ENCODE assay signal across 16 cellular contexts in genomic region chr10:74174533-74174932, GRCh38. TPM values are rescaled to one million over a fixed set of nuclear protein-coding genes. Genes with fewer than 3 reads are reported as not detected.
DNase-seq lines count a peak whose midpoint lies in the region; ATAC-seq, FAIRE-seq and TF ChIP-seq lines count a peak whose summit lies in the region.
"Had no signal": no experiment of that assay in that cellular context is flagged by ENCODE, and none has a peak within 500 bp of the region (broad histone marks: within the 10 kb centered on the region; RNA-seq: fewer than 3 reads in every experiment).

No MANE protein-coding gene starts in this region.

- DNase-seq in Panc1 (ENCODE audit: low read depth, low spot score) (no peak), HepG2 (ENCODE audit: low spot score) (peak; percentile 25), gastrocnemius medialis (no peak)
- DNase-seq in effector CD8-positive, alpha-beta T cell (lab: John Stamatoyannopoulos, UW) = no peak
- no peak for DNase-seq in activated CD4-positive, alpha-beta T cell treated with anti-CD3 and anti-CD28 coated beads, Interleukin-2, amount 50 U/mL, for 4 hours
- DNase-seq: activated CD8-positive, alpha-beta memory T cell treated with anti-CD3 and anti-CD28 coated beads for 24 hours; activated gamma-delta T cell treated with Interleukin-2 at 50 U/mL for 16 hours; NCI-H1048; NCI-H2107; NCI-H69; tibial artery had no signal

- no TSS peak for BruUV-seq in Panc1 (replicated peaks; lab: Mats Ljungman, UMichigan)
- no TSS peak for BruUV-seq in HepG2 (replicated peaks; lab: Mats Ljungman, UMichigan)

- H3K27ac ChIP-seq in HUES64 (ENCODE audit: low read depth, low read length) (0 out of 2 replicates have a peak overlapping the region, but pooled peaks have one; percentile 10), Panc1 (ENCODE audit: low read length) (peak overlapping the region; percentile 60; the same call in 1 of the 2 replicates), HepG2 (ENCODE audit: extremely low read length, insufficient read depth, low read length) (peak overlapping the region; percentile 22), gastrocnemius medialis (peak overlapping the region in 3 of 4 donors; percentile 1 to 82 (median 29))
- H3K27ac ChIP-seq: tibial artery had no signal

- H2AFZ ChIP-seq in HepG2 (ENCODE audit: low read length) = no peak overlapping the region

- in situ Hi-C loops in Panc1 (cut with HindIII; ENCODE audit: low pct_unique_long_range_greater_than_20kb, low sequenced_read_pairs) (no loop called here), HepG2 (cut with HindIII; ENCODE audit: extremely low pct_ligation_motif_present, low pct_unique_long_range_greater_than_20kb) (no loop called here), gastrocnemius medialis (cut with MboI; ENCODE audit: low sequenced_read_pairs in 4 of 4) (no loop called here)

- intact Hi-C loops in Panc1 (cut with micrococcal nuclease; ENCODE audit: unreplicated experiment) (no loop called here), HepG2 (cut with micrococcal nuclease; ENCODE audit: unreplicated experiment) (no loop called here), gastrocnemius medialis (cut with DNase I; ENCODE audit: low total_unique reads) (no loop called here)

- no peaks in the 10 kb centered on the region for H3K36me3 ChIP-seq in HUES64 (ENCODE audit: insufficient read depth, low read length)
- no peaks in the 10 kb centered on the region for H3K36me3 ChIP-seq in Panc1 (ENCODE audit: control insufficient read depth, insufficient read depth, low read length)
- H3K36me3 ChIP-seq in HepG2 (replicated peaks in 1 of 2; ENCODE audit: control insufficient read depth in 1 of 2, insufficient read depth in 2 of 2, low read length in 2 of 2) = peaks cover 0 to 2% of the 10 kb centered on the region in 2 experiments; a peak in 1 of 5 replicates
- H3K36me3 ChIP-seq in gastrocnemius medialis = no peaks in the 10 kb centered on the region
- H3K36me3 ChIP-seq: tibial artery had no signal

- H4K20me1 ChIP-seq in HepG2 (ENCODE audit: insufficient read depth, low read length) = no peaks in the 10 kb centered on the region

- 68% methylated on average over 3 of the region's 3 CpGs for WGBS in HUES64
- WGBS in HepG2 (ENCODE audit: low lambda C conversion rate) = 46% methylated on average over 3 of the region's 3 CpGs

- no peak for TF ChIP-seq EP300 in HepG2 (IDR thresholded peaks at IDR 0.05; ENCODE audit: low read depth in 2 of 2, low read length in 2 of 2)
- TF ChIP-seq EP300 in HepG2 (CRISPR knock-in tag; IDR thresholded peaks at IDR 0.05; ENCODE audit: borderline replicate concordance) = no peak

- FAIRE-seq in HepG2 (lab: Jason Lieb, UNC) = no peak
- FAIRE-seq: D721Med, RCC 7860 had no signal

- POLR2A ChIA-PET in Panc1 (lab: Charles Lee) = interaction anchor here (0.5 to 0.6 kb wide), 3 partner anchors 12 to 690 kb away, joined by 3 to 7 read pairs (median 4); no protein-coding TSS in a partner anchor
- POLR2A ChIA-PET in HepG2 (lab: Yijun Ruan, JAX) = interaction anchor here (1.0 to 2.1 kb wide), 3 partner anchors 8 to 24 kb away, joined by 3 to 13 read pairs (median 4); partner anchors contain the start of genes ADK and AP3M1

- no peak overlapping the region for H3K4me2 ChIP-seq in HepG2 (ENCODE audit: low read depth, low read length)

- H3K9ac ChIP-seq in HUES64 (ENCODE audit: low read depth, low read length) (no peak overlapping the region), HepG2 (ENCODE audit: insufficient read depth, low read depth, low read length) (no peak overlapping the region)

- H3K79me2 ChIP-seq in HepG2 (ENCODE audit: insufficient read depth, low read length) = peaks cover 30% of the 10 kb centered on the region

- no peak for ATAC-seq in Panc1
- ATAC-seq in HepG2 = no peak
- ATAC-seq in gastrocnemius medialis = no peak
- no peak for ATAC-seq in GM21528 (IDR thresholded peaks at IDR 0.05; ENCODE audit: low FRiP score, unreplicated experiment)
- ATAC-seq: stimulated activated memory B cell treated with anti-CD40 and anti-IgM and Interleukin-4, amounts not matched to agents 10 μg/mL and 1 μg/mL and 100 μg/mL, for 72 hours had no signal

- H3K9me3 ChIP-seq in HUES64 (ENCODE audit: insufficient read depth, low read depth, low read length) (no peaks in the 10 kb centered on the region), Panc1 (ENCODE audit: control insufficient read depth, insufficient read depth, low read depth, low read length) (no peaks in the 10 kb centered on the region), HepG2 (ENCODE audit: low read length) (no peaks in the 10 kb centered on the region), gastrocnemius medialis (no peaks in the 10 kb centered on the region)
- H3K9me3 ChIP-seq: tibial artery had no signal

- H3K4me1 ChIP-seq in HUES64 (ENCODE audit: insufficient read depth, low read length) (peaks cover 24% of the 10 kb centered on the region), Panc1 (ENCODE audit: control insufficient read depth, insufficient read depth, low read length) (peaks cover 39% of the 10 kb centered on the region), HepG2 (ENCODE audit: insufficient read depth, low read length) (peaks cover 44% of the 10 kb centered on the region), gastrocnemius medialis (peaks cover 7 to 12% of the 10 kb centered on the region in 2 donors)

- TF ChIP-seq RAD21 in HepG2 (CRISPR knock-in tag; IDR thresholded peaks at IDR 0.05) = no peak

- TF ChIP-seq CTCF in Panc1 (IDR thresholded peaks at IDR 0.05) (no peak), HepG2 (CRISPR knock-in tag; IDR thresholded peaks at IDR 0.05) (no peak), gastrocnemius medialis (IDR thresholded peaks at IDR 0.05 in 4 of 5, conservative IDR thresholded peaks at IDR 0.05 in 1 of 5) (no peak)

- TF ChIP-seq POLR2A in HepG2 (IDR thresholded peaks at IDR 0.05; ENCODE audit: insufficient read depth in 1 of 2, low read depth in 2 of 2, low read length in 2 of 2) (no peak), gastrocnemius medialis (IDR thresholded peaks at IDR 0.05) (no peak)

- H3K4me3 ChIP-seq in HUES64 (ENCODE audit: low read length) (no peak overlapping the region), Panc1 (ENCODE audit: low read depth in 2 of 2, low read length in 2 of 2) (no peak overlapping the region), HepG2 (replicated peaks in 1 of 3; ENCODE audit: insufficient read depth in 1 of 3, low read depth in 2 of 3, low read length in 3 of 3) (no peak overlapping the region), gastrocnemius medialis (no peak overlapping the region)
- H3K4me3 ChIP-seq: tibial artery had no signal

- CTCF ChIA-PET in Panc1 (lab: Charles Lee) (interaction anchor here (0.6 kb wide), 1 partner anchor 1063 kb away, joined by 5 read pairs; no protein-coding TSS in a partner anchor), HepG2 (lab: Yijun Ruan, JAX; ENCODE audit: low intra/inter-chr PET ratio, low total read pairs) (no interaction called here)

- H3K27me3 ChIP-seq in HUES64 (ENCODE audit: insufficient read depth, low read length) = no peaks in the 10 kb centered on the region
- no peaks in the 10 kb centered on the region for H3K27me3 ChIP-seq in Panc1 (ENCODE audit: control insufficient read depth, insufficient read depth, low read length)
- H3K27me3 ChIP-seq in HepG2 (ENCODE audit: control insufficient read depth in 1 of 2, insufficient read depth in 2 of 2, low read length in 2 of 2) = no peaks in the 10 kb centered on the region
- no peaks in the 10 kb centered on the region for H3K27me3 ChIP-seq in gastrocnemius medialis
- H3K27me3 ChIP-seq: tibial artery had no signal

RNA-seq across cellular contexts. Expression of gene ADK, which starts 23.5 kb away (rescaled TPM):
- 30.0 TPM for polyA plus RNA-seq in HUES64 (2013, experiment 1 of 2)
- polyA plus RNA-seq in HUES64 (2013, experiment 2 of 2) = 33.9 TPM
- total RNA-seq in Panc1 (2021; ENCODE audit: unreplicated experiment) = 64.5 TPM
- 52.6 TPM for polyA plus RNA-seq in Panc1 (2012; ENCODE audit: insufficient read length)
- 79.1 and 129 TPM in 2 replicates for total RNA-seq in HepG2 (2016; rRNA removed; fragmentation: Illumina TruSeq; extraction: Trizol)
- total RNA-seq in HepG2 (2016; cell fraction: cytosol; rRNA removed; fragmentation: Illumina TruSeq; extraction: Trizol; ENCODE audit: low read depth) = 26.6 and 27.5 TPM in 2 replicates
- 75.9 and 131 TPM in 2 replicates for total RNA-seq in HepG2 (2016; cell fraction: insoluble cytoplasmic fraction; rRNA removed; fragmentation: Illumina TruSeq; extraction: Trizol)
- total RNA-seq in HepG2 (2016; cell fraction: membrane; rRNA removed; fragmentation: Illumina TruSeq; extraction: Trizol) = 36.9 and 37.6 TPM in 2 replicates
- total RNA-seq in HepG2 (2016; cell fraction: nucleus; rRNA removed; fragmentation: Illumina TruSeq; extraction: Trizol) = 68.1 and 76.5 TPM in 2 replicates
- 35.0 and 48.6 TPM in 2 replicates for polyA plus RNA-seq in HepG2 (2011; rRNA removed)
- polyA plus RNA-seq in HepG2 (2011; cell fraction: cytosol; rRNA removed) = 21.6 and 31.1 TPM in 2 replicates
- polyA plus RNA-seq in HepG2 (2011; cell fraction: nucleus; rRNA removed) = 9.1 and 9.6 TPM in 2 replicates
- 33.5 and 43.4 TPM in 2 replicates for polyA plus RNA-seq in HepG2 (2012)
- polyA plus RNA-seq in HepG2 (2016; cell fraction: cytosol; fragmentation: Illumina TruSeq; extraction: Trizol; ENCODE audit: low read depth) = 32.5 and 34.3 TPM in 2 replicates
- 174 and 182 TPM in 2 replicates for polyA plus RNA-seq in HepG2 (2016; cell fraction: insoluble cytoplasmic fraction; fragmentation: Illumina TruSeq; extraction: Trizol; ENCODE audit: low read depth)
- 35.0 and 37.9 TPM in 2 replicates for polyA plus RNA-seq in HepG2 (2016; cell fraction: membrane; fragmentation: Illumina TruSeq; extraction: Trizol; ENCODE audit: low read depth)
- 48.1 and 53.1 TPM in 2 replicates for polyA plus RNA-seq in HepG2 (2016; cell fraction: nucleus; fragmentation: Illumina TruSeq; extraction: Trizol; ENCODE audit: insufficient read depth, low read depth)
- polyA minus RNA-seq in HepG2 (2011; rRNA and poly(A)+ RNA removed; ENCODE audit: low replicate concordance) = 13.1 and 16.9 TPM in 2 replicates
- polyA minus RNA-seq in HepG2 (2011; cell fraction: cytosol; rRNA and poly(A)+ RNA removed) = 17.2 and 21.8 TPM in 2 replicates
- 77.4 and 91.6 TPM in 2 replicates for polyA minus RNA-seq in HepG2 (2011; cell fraction: nucleus; rRNA and poly(A)+ RNA removed)
- 10 to 100 TPM; 15.9 to 28.8 (median 23.3) TPM for total RNA-seq in gastrocnemius medialis

RNA-seq across cellular contexts. Expression of gene AP3M1, which starts 23.9 kb away (rescaled TPM):
- 43.0 TPM for polyA plus RNA-seq in HUES64 (2013, experiment 1 of 2)
- 46.9 TPM for polyA plus RNA-seq in HUES64 (2013, experiment 2 of 2)
- 51.5 TPM for total RNA-seq in Panc1 (2021; ENCODE audit: unreplicated experiment)
- polyA plus RNA-seq in Panc1 (2012; ENCODE audit: insufficient read length) = 32.6 TPM
- 31.6 and 51.1 TPM in 2 replicates for total RNA-seq in HepG2 (2016; rRNA removed; fragmentation: Illumina TruSeq; extraction: Trizol)
- total RNA-seq in HepG2 (2016; cell fraction: cytosol; rRNA removed; fragmentation: Illumina TruSeq; extraction: Trizol; ENCODE audit: low read depth) = 3.0 and 3.7 TPM in 2 replicates
- 33.1 and 46.7 TPM in 2 replicates for total RNA-seq in HepG2 (2016; cell fraction: insoluble cytoplasmic fraction; rRNA removed; fragmentation: Illumina TruSeq; extraction: Trizol)
- total RNA-seq in HepG2 (2016; cell fraction: membrane; rRNA removed; fragmentation: Illumina TruSeq; extraction: Trizol) = 10.2 and 13.3 TPM in 2 replicates
- total RNA-seq in HepG2 (2016; cell fraction: nucleus; rRNA removed; fragmentation: Illumina TruSeq; extraction: Trizol) = 23.1 and 30.8 TPM in 2 replicates
- polyA plus RNA-seq in HepG2 (2011; rRNA removed) = 23.7 and 29.0 TPM in 2 replicates
- polyA plus RNA-seq in HepG2 (2011; cell fraction: cytosol; rRNA removed) = 12.2 and 18.6 TPM in 2 replicates
- polyA plus RNA-seq in HepG2 (2011; cell fraction: nucleus; rRNA removed) = 16.9 and 19.8 TPM in 2 replicates
- polyA plus RNA-seq in HepG2 (2012) = 23.2 and 28.6 TPM in 2 replicates
- 1.9 and 2.0 TPM in 2 replicates for polyA plus RNA-seq in HepG2 (2016; cell fraction: cytosol; fragmentation: Illumina TruSeq; extraction: Trizol; ENCODE audit: low read depth)
- 42.8 and 44.8 TPM in 2 replicates for polyA plus RNA-seq in HepG2 (2016; cell fraction: insoluble cytoplasmic fraction; fragmentation: Illumina TruSeq; extraction: Trizol; ENCODE audit: low read depth)
- polyA plus RNA-seq in HepG2 (2016; cell fraction: membrane; fragmentation: Illumina TruSeq; extraction: Trizol; ENCODE audit: low read depth) = 5.4 and 5.6 TPM in 2 replicates
- polyA plus RNA-seq in HepG2 (2016; cell fraction: nucleus; fragmentation: Illumina TruSeq; extraction: Trizol; ENCODE audit: insufficient read depth, low read depth) = 31.0 and 32.0 TPM in 2 replicates
- 19.8 and 58.2 TPM in 2 replicates for polyA minus RNA-seq in HepG2 (2011; rRNA and poly(A)+ RNA removed; ENCODE audit: low replicate concordance)
- polyA minus RNA-seq in HepG2 (2011; cell fraction: cytosol; rRNA and poly(A)+ RNA removed) = 23.2 and 23.7 TPM in 2 replicates
- 43.5 and 43.8 TPM in 2 replicates for polyA minus RNA-seq in HepG2 (2011; cell fraction: nucleus; rRNA and poly(A)+ RNA removed)
- total RNA-seq in gastrocnemius medialis = 10 to 100 TPM; 15.3 to 22.9 (median 21.7) TPM

Comparison
In these comparisons a context has a peak if more than half of its experiments do, and no peak if none do; other contexts are left out.
1. H3K27ac ChIP-seq: peak in every context shown above with its lines; median percentile 60 in Panc1; 29 in gastrocnemius medialis; 22 in HepG2; 10 in HUES64.